8 cellular contexts compared by ENCODE assay signal in the genomic region with DNA sequence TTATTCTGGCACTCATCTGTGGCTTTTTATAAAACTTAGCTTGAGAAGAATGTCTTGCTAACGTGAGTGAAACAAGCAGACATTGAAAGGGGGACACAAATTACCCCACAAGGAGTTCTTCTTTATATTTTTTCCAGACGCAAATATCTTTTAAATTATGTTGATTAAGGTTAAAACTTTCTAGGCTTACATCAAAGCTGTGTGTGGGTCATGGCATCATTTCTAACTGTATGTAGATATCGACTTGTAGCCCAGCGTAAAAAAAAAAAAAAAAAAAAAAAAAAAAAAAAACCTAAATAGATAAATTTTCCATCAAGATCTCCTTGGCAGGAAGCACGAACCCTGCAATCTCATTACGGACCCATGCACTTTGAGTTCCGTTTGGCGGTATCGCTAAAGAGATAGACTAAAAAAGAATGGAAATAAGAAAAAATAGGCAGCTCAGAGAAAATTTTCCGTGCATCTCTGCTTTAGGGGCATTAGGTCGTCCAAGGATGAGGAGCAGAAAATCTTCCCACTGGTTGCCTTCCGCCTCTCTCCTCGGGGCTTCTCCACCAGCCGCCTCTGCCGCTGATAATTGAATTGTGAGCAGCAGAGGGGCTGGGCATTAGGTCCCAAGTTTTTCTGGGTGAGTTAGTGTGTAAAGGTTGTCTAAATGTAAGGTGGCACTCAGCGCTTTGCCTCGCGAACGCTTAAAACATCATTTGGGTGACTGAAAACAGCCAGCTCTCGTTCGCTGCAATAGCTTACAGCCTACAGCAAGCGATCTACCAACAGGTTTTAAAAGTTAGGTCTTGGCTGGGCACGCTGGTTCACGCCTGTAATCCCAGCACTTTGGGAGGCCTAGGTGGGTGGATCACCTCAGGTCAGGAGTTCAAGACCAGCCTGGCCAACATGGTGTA.
DNase-seq lines count a peak whose midpoint lies in the region; ATAC-seq, FAIRE-seq and TF ChIP-seq lines count a peak whose summit lies in the region.

No MANE protein-coding gene starts in this region.

- H3K27me3 Mint-ChIP-seq in GM23338 (ENCODE audit: insufficient read depth, low read depth, poor library complexity) = peaks cover 70% of the 10 kb centered on the region

- H3K4me2 ChIP-seq in GM23338 (peak overlapping the region; percentile 93), endothelial cell of umbilical vein (ENCODE audit: insufficient read depth, low read length) (peak overlapping the region; percentile 98)

- peak; percentile 28 for ATAC-seq in GM23338
- no peak for ATAC-seq in RWPE2 (ENCODE audit: low read depth)
- no peak for ATAC-seq in activated CD4-positive, CD25-positive, alpha-beta regulatory T cell treated with anti-CD3 and anti-CD28 coated beads, Interleukin-2, amount 50 U/mL, for 24 hours

- intact Hi-C loops in endothelial cell of umbilical vein (cut with micrococcal nuclease) = loop anchor here (2.0 to 5.0 kb wide), 5 partner anchors 43 to 211 kb away; no protein-coding TSS in a partner anchor

- peak overlapping the region; percentile 90 for H2AFZ ChIP-seq in GM23338
- no peak overlapping the region for H2AFZ ChIP-seq in endothelial cell of umbilical vein (ENCODE audit: low read depth, low read length)

- DNase-seq in GM23338 (ENCODE audit: low spot score) (peak; percentile 42), RWPE2 (ENCODE audit: low spot score) (no peak), endothelial cell of umbilical vein (ENCODE audit: low read depth, low spot score) (no peak), GM13976 (ENCODE audit: low spot score) (no peak), NCI-H510A treated with DMSO at 0.1 percent for 48 hours (lab: John Stamatoyannopoulos, UW) (no peak), NCI-H2107 treated with DMSO at 0.1 percent for 48 hours (lab: John Stamatoyannopoulos, UW; ENCODE audit: unreplicated experiment) (no peak)

- in situ Hi-C loops in GM13976 (cut with MboI; ENCODE audit: low sequenced_read_pairs, unreplicated experiment) = no loop called here

- H3F3A ChIP-seq in GM23338 (replicated peaks; ENCODE audit: low read depth) = 0 out of 2 replicates have a peak, but pooled peaks cover 15% of the 10 kb centered on the region

- no peak overlapping the region for H3K27ac Mint-ChIP-seq in GM23338

- dilution Hi-C loops in endothelial cell of umbilical vein (cut with MboI; ENCODE audit: extremely low pct_ligation_motif_present, low sequenced_read_pairs) = no loop called here

- CTCF ChIA-PET in endothelial cell of umbilical vein (lab: Charles Lee) = interaction anchor here (0.6 to 1.6 kb wide), 7 partner anchors 8 to 841 kb away, joined by 3 to 9 read pairs (median 3); no protein-coding TSS in a partner anchor

- H3K4me1 ChIP-seq in GM23338 (ENCODE audit: insufficient read depth) (peaks cover 19% of the 10 kb centered on the region), RWPE2 (ENCODE audit: insufficient read depth, poor library complexity, severe bottlenecking) (peaks cover 10% of the 10 kb centered on the region), endothelial cell of umbilical vein (ENCODE audit: control insufficient read depth, extremely low read depth, insufficient read depth, low read length) (peaks cover 4% of the 10 kb centered on the region), rectal smooth muscle tissue (ENCODE audit: control insufficient read depth, insufficient read depth, low read length) (no peaks in the 10 kb centered on the region)

- no peak for FAIRE-seq in endothelial cell of umbilical vein (lab: Jason Lieb, UNC)

- H3K27me3 ChIP-seq in GM23338 (ENCODE audit: insufficient read depth) (peaks cover 65% of the 10 kb centered on the region), RWPE2 (ENCODE audit: insufficient read depth, poor library complexity, severe bottlenecking) (peaks cover 40% of the 10 kb centered on the region), endothelial cell of umbilical vein (ENCODE audit: control insufficient read depth in 2 of 2, insufficient read depth in 2 of 2, low read length in 2 of 2) (peaks cover 36 to 45% of the 10 kb centered on the region in 2 experiments), rectal smooth muscle tissue (ENCODE audit: control insufficient read depth, insufficient read depth, low read length) (peaks cover 3% of the 10 kb centered on the region)

- H3K36me3 ChIP-seq in GM23338 (ENCODE audit: insufficient read depth) = no peaks in the 10 kb centered on the region
- H3K36me3 ChIP-seq in RWPE2 (ENCODE audit: low read depth) = no peaks in the 10 kb centered on the region
- H3K36me3 ChIP-seq in endothelial cell of umbilical vein (ENCODE audit: control insufficient read depth in 2 of 2, extremely low read depth in 1 of 2, insufficient read depth in 2 of 2, low read length in 2 of 2) = no peaks in the 10 kb centered on the region
- H3K36me3 ChIP-seq in rectal smooth muscle tissue (ENCODE audit: control insufficient read depth, insufficient read depth, low read length) = no peaks in the 10 kb centered on the region

- POLR2A ChIA-PET in endothelial cell of umbilical vein (lab: Charles Lee) = no interaction called here

- no peak for TF ChIP-seq CTCF in GM23338 (conservative IDR thresholded peaks at IDR 0.05; ENCODE audit: low read depth in 2 of 2)
- TF ChIP-seq CTCF in RWPE2 (IDR thresholded peaks at IDR 0.05; ENCODE audit: poor library complexity, severe bottlenecking) = no peak
- TF ChIP-seq CTCF in endothelial cell of umbilical vein (IDR thresholded peaks at IDR 0.05; ENCODE audit: extremely low read depth in 1 of 2, insufficient read depth in 1 of 2, low read depth in 1 of 2, low read length in 2 of 2) = no peak
- TF ChIP-seq CTCF in GM13976 (IDR thresholded peaks at IDR 0.05; ENCODE audit: borderline replicate concordance, control extremely low read depth, extremely low read depth, insufficient read depth, missing control alignments) = no peak

- BruUV-seq in endothelial cell of umbilical vein (replicated peaks; lab: Mats Ljungman, UMichigan) = no TSS peak

- H3K9ac ChIP-seq in endothelial cell of umbilical vein (replicated peaks; ENCODE audit: extremely low read depth, insufficient read depth, low read length) (no peak overlapping the region), rectal smooth muscle tissue (ENCODE audit: low read length) (no peak overlapping the region)

- no peaks in the 10 kb centered on the region for H3K9me2 ChIP-seq in GM23338 (ENCODE audit: insufficient read depth)

- no peak for TF ChIP-seq POLR2A in endothelial cell of umbilical vein (IDR thresholded peaks at IDR 0.05; ENCODE audit: low read depth, low read length)

- no peaks in the 10 kb centered on the region for H3K79me2 ChIP-seq in GM23338 (replicated peaks; ENCODE audit: insufficient read depth)
- H3K79me2 ChIP-seq in endothelial cell of umbilical vein (ENCODE audit: control insufficient read depth, insufficient read depth, low read length) = no peaks in the 10 kb centered on the region

- H3K4me3 Mint-ChIP-seq in GM23338 = peak overlapping the region; percentile 86

- H3K9me3 Mint-ChIP-seq in GM23338 = peaks cover 5% of the 10 kb centered on the region

- H3K4me1 Mint-ChIP-seq in GM23338 = peaks cover 12% of the 10 kb centered on the region

- H3K27ac ChIP-seq in GM23338 (ENCODE audit: low read depth) (no peak overlapping the region), RWPE2 (ENCODE audit: poor library complexity, severe bottlenecking) (no peak overlapping the region), endothelial cell of umbilical vein (ENCODE audit: insufficient read depth, low read depth, low read length) (no peak overlapping the region), rectal smooth muscle tissue (ENCODE audit: low read depth, low read length) (no peak overlapping the region)

- H3K36me3 Mint-ChIP-seq in GM23338 (ENCODE audit: low read depth) = peaks cover 3% of the 10 kb centered on the region; the same call in 2 of the 3 replicates

- H3K9me3 ChIP-seq in RWPE2 (ENCODE audit: severe bottlenecking) = no peaks in the 10 kb centered on the region
- H3K9me3 ChIP-seq in endothelial cell of umbilical vein (replicated peaks; ENCODE audit: control insufficient read depth, insufficient read depth, low read length) = no peaks in the 10 kb centered on the region

- no peaks in the 10 kb centered on the region for H3K9me1 ChIP-seq in endothelial cell of umbilical vein (replicated peaks; ENCODE audit: control insufficient read depth, extremely low read depth, insufficient read depth, low read length)

- H4K20me1 ChIP-seq in GM23338 (replicated peaks; ENCODE audit: insufficient read depth) (no peaks in the 10 kb centered on the region), endothelial cell of umbilical vein (replicated peaks; ENCODE audit: control insufficient read depth, extremely low read depth, insufficient read depth, low read length) (no peaks in the 10 kb centered on the region)

- H3K4me3 ChIP-seq in GM23338 = peak overlapping the region; percentile 81
- peak overlapping the region; percentile 47 for H3K4me3 ChIP-seq in RWPE2 (ENCODE audit: severe bottlenecking)
- H3K4me3 ChIP-seq in endothelial cell of umbilical vein (replicated peaks in 1 of 3; ENCODE audit: insufficient read depth in 1 of 3, low read depth in 1 of 3, low read length in 3 of 3) = no peak overlapping the region
- H3K4me3 ChIP-seq in rectal smooth muscle tissue (ENCODE audit: low read length) = peak overlapping the region; percentile 68

TF ChIP-seq in GM23338, 12 proteins besides CTCF, POLR2A, EP300 and RAD21 (continues in another document):
- TF ChIP-seq, protein P1, sequence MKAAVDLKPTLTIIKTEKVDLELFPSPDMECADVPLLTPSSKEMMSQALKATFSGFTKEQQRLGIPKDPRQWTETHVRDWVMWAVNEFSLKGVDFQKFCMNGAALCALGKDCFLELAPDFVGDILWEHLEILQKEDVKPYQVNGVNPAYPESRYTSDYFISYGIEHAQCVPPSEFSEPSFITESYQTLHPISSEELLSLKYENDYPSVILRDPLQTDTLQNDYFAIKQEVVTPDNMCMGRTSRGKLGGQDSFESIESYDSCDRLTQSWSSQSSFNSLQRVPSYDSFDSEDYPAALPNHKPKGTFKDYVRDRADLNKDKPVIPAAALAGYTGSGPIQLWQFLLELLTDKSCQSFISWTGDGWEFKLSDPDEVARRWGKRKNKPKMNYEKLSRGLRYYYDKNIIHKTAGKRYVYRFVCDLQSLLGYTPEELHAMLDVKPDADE (IDR thresholded peaks at IDR 0.05) = no peak

TF ChIP-seq in endothelial cell of umbilical vein, 7 proteins besides CTCF, POLR2A, EP300 and RAD21 (continues in another document):
- no peak for TF ChIP-seq FOS (IDR thresholded peaks at IDR 0.05; ENCODE audit: borderline replicate concordance, insufficient read depth, low read length)
- TF ChIP-seq, protein P2, sequence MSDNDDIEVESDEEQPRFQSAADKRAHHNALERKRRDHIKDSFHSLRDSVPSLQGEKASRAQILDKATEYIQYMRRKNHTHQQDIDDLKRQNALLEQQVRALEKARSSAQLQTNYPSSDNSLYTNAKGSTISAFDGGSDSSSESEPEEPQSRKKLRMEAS (IDR thresholded peaks at IDR 0.05; ENCODE audit: insufficient read depth, insufficient read length) = no peak
- no peak for TF ChIP-seq MYC (IDR thresholded peaks at IDR 0.05; ENCODE audit: low read depth, low read length)
- no peak for TF ChIP-seq POLR2AphosphoS5 (IDR thresholded peaks at IDR 0.05; ENCODE audit: insufficient read depth, low read depth, low read length)
- no peak for TF ChIP-seq JUN (IDR thresholded peaks at IDR 0.05; ENCODE audit: borderline replicate concordance, insufficient read depth, insufficient read length, low read depth)
- no peak for TF ChIP-seq EZH2 (IDR thresholded peaks at IDR 0.05; ENCODE audit: borderline replicate concordance, low read depth, low read length, severe bottlenecking)

Comparison
In these comparisons a context has a peak if more than half of its experiments do, and no peak if none do; other contexts are left out.
1. H3K4me3 ChIP-seq: peak in GM23338 (single experiment), RWPE2 (single experiment) and rectal smooth muscle tissue (single experiment); none in endothelial cell of umbilical vein (0 of 3).